ENCODE assay signal across 26 cellular contexts in genomic region chr5:9534881-9535517, GRCh38. TPM values are rescaled to one million over a fixed set of nuclear protein-coding genes. Genes with fewer than 3 reads are reported as not detected.
A peak's percentile ranks its signal among the peaks of the same experiment; 100 is the strongest.
DNase-seq lines count a peak whose midpoint lies in the region; ATAC-seq, FAIRE-seq and TF ChIP-seq lines count a peak whose summit lies in the region.
"Had no signal": no experiment of that assay in that cellular context is flagged by ENCODE, and none has a peak within 500 bp of the region (broad histone marks: within the 10 kb centered on the region; RNA-seq: fewer than 3 reads in every experiment).

No MANE protein-coding gene starts in this region.

- H2AFZ ChIP-seq in keratinocyte (ENCODE audit: control insufficient read depth, low read length) (no peak overlapping the region), smooth muscle cell (ENCODE audit: low read depth) (no peak overlapping the region)

- FAIRE-seq in keratinocyte (lab: Jason Lieb, UNC) = peak; percentile 65

- BruUV-seq in MCF 10A (replicated peaks; lab: Mats Ljungman, UMichigan) = no TSS peak

- H3K9ac ChIP-seq in keratinocyte (ENCODE audit: control insufficient read depth, extremely low read depth, insufficient read depth, low read length) (no peak overlapping the region), smooth muscle cell (ENCODE audit: low read depth) (no peak overlapping the region)

- H3K36me3 Mint-ChIP-seq in MCF 10A (ENCODE audit: insufficient read depth, unreplicated experiment) = no peaks in the 10 kb centered on the region
- H3K36me3 Mint-ChIP-seq: stimulated activated memory B cell treated with anti-CD40 and anti-IgM and Interleukin-4, amounts not matched to agents 10 μg/mL and 1 μg/mL and 100 μg/mL, for 72 hours had no signal

- H3K4me1 ChIP-seq in breast epithelium (no peaks in the 10 kb centered on the region), keratinocyte (ENCODE audit: control insufficient read depth, extremely low read depth, insufficient read depth, low read length) (peaks cover 6% of the 10 kb centered on the region), body of pancreas (no peaks in the 10 kb centered on the region), smooth muscle cell (ENCODE audit: low read depth) (peaks cover 14% of the 10 kb centered on the region), psoas muscle (peaks cover 3% of the 10 kb centered on the region)
- H3K4me1 ChIP-seq: adrenal gland, left lung, testis had no signal

- H3K4me3 Mint-ChIP-seq in MCF 10A (ENCODE audit: unreplicated experiment) = no peak overlapping the region
- H3K4me3 Mint-ChIP-seq: activated CD8-positive, alpha-beta T cell treated with anti-CD3 and anti-CD28 coated beads for 36 hours; nephron progenitor cell; stimulated activated memory B cell treated with anti-CD40 and anti-IgM and Interleukin-4, amounts not matched to agents 10 μg/mL and 1 μg/mL and 100 μg/mL, for 72 hours had no signal

- H3K9me3 Mint-ChIP-seq in MCF 10A (ENCODE audit: unreplicated experiment) = no peaks in the 10 kb centered on the region
- H3K9me3 Mint-ChIP-seq: activated CD8-positive, alpha-beta T cell treated with anti-CD3 and anti-CD28 coated beads for 36 hours; nephron progenitor cell; stimulated activated memory B cell treated with anti-CD40 and anti-IgM and Interleukin-4, amounts not matched to agents 10 μg/mL and 1 μg/mL and 100 μg/mL, for 72 hours had no signal

- peak overlapping the region; percentile 35 for H3K4me2 ChIP-seq in keratinocyte (ENCODE audit: control insufficient read depth, extremely low read depth, insufficient read depth, low read depth, low read length)
- H3K4me2 ChIP-seq in smooth muscle cell = no peak overlapping the region

- H3K36me3 ChIP-seq in breast epithelium (no peaks in the 10 kb centered on the region), keratinocyte (ENCODE audit: control insufficient read depth in 2 of 2, extremely low read depth in 1 of 2, insufficient read depth in 2 of 2, low read length in 2 of 2) (no peaks in the 10 kb centered on the region), body of pancreas (replicated peaks in 1 of 2; ENCODE audit: insufficient read depth in 1 of 2, low read depth in 2 of 2) (no peaks in the 10 kb centered on the region), smooth muscle cell (ENCODE audit: low read depth) (no peaks in the 10 kb centered on the region), psoas muscle (ENCODE audit: insufficient read depth in 1 of 2, low read depth in 1 of 2) (no peaks in the 10 kb centered on the region)
- H3K36me3 ChIP-seq: adrenal gland, esophagus muscularis mucosa, left lung had no signal

- H3K27me3 ChIP-seq in breast epithelium (peaks cover 0 to 4% of the 10 kb centered on the region in 2 donors), keratinocyte (ENCODE audit: control insufficient read depth, extremely low read depth, insufficient read depth, low read length) (no peaks in the 10 kb centered on the region), body of pancreas (no peaks in the 10 kb centered on the region), smooth muscle cell (ENCODE audit: low read depth) (no peaks in the 10 kb centered on the region), psoas muscle (ENCODE audit: insufficient read depth in 3 of 3, low read length in 2 of 3) (no peaks in the 10 kb centered on the region)
- H3K27me3 ChIP-seq: adrenal gland, left lung, testis had no signal

- H3K27ac ChIP-seq in breast epithelium (peak overlapping the region; percentile 27 to 54), keratinocyte (ENCODE audit: control insufficient read depth, insufficient read depth, low read length) (no peak overlapping the region), body of pancreas (no peak overlapping the region), smooth muscle cell (ENCODE audit: low read depth) (no peak overlapping the region), psoas muscle (no peak overlapping the region)
- H3K27ac ChIP-seq: 22Rv1, adrenal gland, esophagus muscularis mucosa, left lung, testis had no signal

- H3K27me3 Mint-ChIP-seq in MCF 10A (ENCODE audit: insufficient read depth, unreplicated experiment) = no peaks in the 10 kb centered on the region
- H3K27me3 Mint-ChIP-seq: activated CD8-positive, alpha-beta T cell treated with anti-CD3 and anti-CD28 coated beads for 36 hours; stimulated activated memory B cell treated with anti-CD40 and anti-IgM and Interleukin-4, amounts not matched to agents 10 μg/mL and 1 μg/mL and 100 μg/mL, for 72 hours had no signal

- ATAC-seq in esophagus mucosa (peak; percentile 35), body of pancreas (no peak), GM18505 (IDR thresholded peaks at IDR 0.05; ENCODE audit: unreplicated experiment) (no peak), psoas muscle (no peak)
- ATAC-seq: activated CD8-positive, alpha-beta T cell treated with anti-CD3 and anti-CD28 coated beads for 36 hours; HCT116; left lung; stimulated activated memory B cell treated with anti-CD40 and anti-IgM and Interleukin-4, amounts not matched to agents 10 μg/mL and 1 μg/mL and 100 μg/mL, for 72 hours had no signal

- no peaks in the 10 kb centered on the region for H3K4me1 Mint-ChIP-seq in MCF 10A (ENCODE audit: insufficient read depth, unreplicated experiment)
- H3K4me1 Mint-ChIP-seq: stimulated activated memory B cell treated with anti-CD40 and anti-IgM and Interleukin-4, amounts not matched to agents 10 μg/mL and 1 μg/mL and 100 μg/mL, for 72 hours had no signal

- dilution Hi-C loops in keratinocyte (cut with MboI; ENCODE audit: extremely low pct_ligation_motif_present, low sequenced_read_pairs) = no loop called here

- DNase-seq in breast epithelium (ENCODE audit: low spot score in 2 of 2) = peak in 1 of 2 donors; percentile 56
- DNase-seq in MCF 10A (ENCODE audit: unreplicated experiment) = no peak
- no peak for DNase-seq in keratinocyte (ENCODE audit: low read depth, low spot score)
- DNase-seq in body of pancreas = no peak
- no peak for DNase-seq in smooth muscle cell (lab: John Stamatoyannopoulos, UW; ENCODE audit: unreplicated experiment)
- no peak for DNase-seq in psoas muscle
- DNase-seq: activated CD4-positive, CD25-positive, alpha-beta regulatory T cell; activated CD8-positive, alpha-beta T cell treated with anti-CD3 and anti-CD28 coated beads for 36 hours; activated gamma-delta T cell; adrenal gland; DMS79 treated with DMSO at 0.1 percent for 48 hours; effector memory CD4-positive, alpha-beta T cell; KBM-7; left lung; NCI-H1694 treated with DMSO at 0.1 percent for 48 hours; nephron progenitor cell; testis had no signal

- TF ChIP-seq POLR2A in breast epithelium (IDR thresholded peaks at IDR 0.05) (no peak), body of pancreas (IDR thresholded peaks at IDR 0.05) (no peak), GM18505 (IDR thresholded peaks at IDR 0.05; ENCODE audit: borderline replicate concordance, extremely low read depth, insufficient read depth, insufficient read length) (no peak)

- WGBS in body of pancreas, 2 donors = 89 to 92% methylated on average over 15 of the region's 15 CpGs
- 91% methylated on average over 15 of the region's 15 CpGs for WGBS in smooth muscle cell (ENCODE audit: low lambda C conversion rate)
- 62 to 73% (median 72%) methylated on average over 15 of the region's 15 CpGs for WGBS in psoas muscle, 3 donors

- no peaks in the 10 kb centered on the region for H3F3A ChIP-seq in smooth muscle cell (ENCODE audit: low read depth)

- no peaks in the 10 kb centered on the region for H3K79me2 ChIP-seq in keratinocyte (ENCODE audit: control insufficient read depth, insufficient read depth, low read length)
- peaks cover 75% of the 10 kb centered on the region for H3K79me2 ChIP-seq in smooth muscle cell (ENCODE audit: low read depth)

- no peaks in the 10 kb centered on the region for H3K9me1 ChIP-seq in keratinocyte (ENCODE audit: control insufficient read depth, extremely low read depth, insufficient read depth, low read length)

- CTCF ChIA-PET in MCF 10A (lab: Yijun Ruan, JAX) = interaction anchor here (0.6 to 1.6 kb wide), 4 partner anchors 9 to 599 kb away, joined by 3 to 10 read pairs (median 3); no protein-coding TSS in a partner anchor

- H3K27ac Mint-ChIP-seq in MCF 10A (ENCODE audit: low read depth, unreplicated experiment) = no peak overlapping the region
- H3K27ac Mint-ChIP-seq: activated CD8-positive, alpha-beta T cell treated with anti-CD3 and anti-CD28 coated beads for 36 hours; nephron progenitor cell; progenitor cell of endocrine pancreas; stimulated activated memory B cell treated with anti-CD40 and anti-IgM and Interleukin-4, amounts not matched to agents 10 μg/mL and 1 μg/mL and 100 μg/mL, for 72 hours had no signal

- H4K20me1 ChIP-seq in keratinocyte (ENCODE audit: control insufficient read depth, extremely low read depth, insufficient read depth, low read length) = no peaks in the 10 kb centered on the region
- H4K20me1 ChIP-seq in smooth muscle cell (ENCODE audit: low read depth) = peaks cover 40% of the 10 kb centered on the region

- peak overlapping the region in 1 of 3 donors; percentile 7 for H3K4me3 ChIP-seq in breast epithelium
- no peak overlapping the region for H3K4me3 ChIP-seq in keratinocyte (ENCODE audit: control insufficient read depth in 2 of 3, extremely low read depth in 1 of 3, insufficient read depth in 2 of 3, low read depth in 1 of 3, low read length in 3 of 3)
- no peak overlapping the region for H3K4me3 ChIP-seq in body of pancreas
- H3K4me3 ChIP-seq in smooth muscle cell = no peak overlapping the region
- H3K4me3 ChIP-seq in psoas muscle = no peak overlapping the region
- H3K4me3 ChIP-seq: adrenal gland, esophagus muscularis mucosa, left lung, skin epidermis, testis had no signal

- intact Hi-C loops in breast epithelium (cut with DNase I; ENCODE audit: low total_unique reads) (no loop called here), MCF 10A (cut with micrococcal nuclease) (no loop called here), body of pancreas (cut with DNase I) (no loop called here), psoas muscle (cut with DNase I) (no loop called here)

- POLR2A ChIA-PET in MCF 10A (lab: Yijun Ruan, JAX) = no interaction called here

- TF ChIP-seq CTCF in breast epithelium (IDR thresholded peaks at IDR 0.05) (no peak), MCF 10A (IDR thresholded peaks at IDR 0.05; ENCODE audit: unreplicated experiment) (no peak), keratinocyte (optimal IDR thresholded peaks at IDR 0.05 in 1 of 3, IDR thresholded peaks at IDR 0.05 in 1 of 3, conservative IDR thresholded peaks at IDR 0.05 in 1 of 3; ENCODE audit: extremely low read depth in 1 of 3, insufficient read depth in 2 of 3, low read length in 3 of 3) (no peak), body of pancreas (IDR thresholded peaks at IDR 0.05) (no peak), smooth muscle cell (IDR thresholded peaks at IDR 0.05; ENCODE audit: borderline replicate concordance, insufficient read depth, poor library complexity, severe bottlenecking) (no peak), psoas muscle (IDR thresholded peaks at IDR 0.05) (no peak)

- H3K9me3 ChIP-seq in breast epithelium (no peaks in the 10 kb centered on the region), keratinocyte (ENCODE audit: control insufficient read depth, low read depth, low read length) (no peaks in the 10 kb centered on the region), body of pancreas (no peaks in the 10 kb centered on the region), smooth muscle cell (replicated peaks; ENCODE audit: low read depth) (no peaks in the 10 kb centered on the region), psoas muscle (no peaks in the 10 kb centered on the region)
- H3K9me3 ChIP-seq: adrenal gland, esophagus muscularis mucosa, left lung, testis had no signal

RNA-seq across cellular contexts. Expression of gene SEMA5A, which starts 10.9 kb away (rescaled TPM):
- total RNA-seq in breast epithelium = 10 to 100 TPM in 2 of 3 donors, 1 to 10 TPM in 1; 3.0 to 35.4 (median 25.9) TPM
- 1.2 and 1.4 TPM in 2 replicates for total RNA-seq in MCF 10A (2022)
- total RNA-seq in esophagus mucosa = 5.5 TPM
- polyA plus RNA-seq in keratinocyte = 0.16 to 0.29 TPM (median 0.27 TPM) in 3 replicates
- polyA plus RNA-seq in keratinocyte (2011; ENCODE audit: low read depth) = 0.96 TPM
- 0.12 and 0.30 TPM in 2 replicates for polyA plus RNA-seq in keratinocyte (2011; cell fraction: cytosol; rRNA removed)
- polyA plus RNA-seq in keratinocyte (2011; cell fraction: nucleus; rRNA removed) = 0.37 and 0.38 TPM in 2 replicates
- polyA plus RNA-seq in keratinocyte (2012; ENCODE audit: low replicate concordance) = 0.22 and 0.32 TPM in 2 replicates
- 0.64 to 3.2 TPM (median 1.1 TPM) in 3 replicates for polyA minus RNA-seq in keratinocyte
- polyA minus RNA-seq in keratinocyte (2011; cell fraction: cytosol; rRNA and poly(A)+ RNA removed) = 2.1 TPM
- polyA minus RNA-seq in keratinocyte (2011; cell fraction: nucleus; rRNA and poly(A)+ RNA removed) = 0.42 and 1.1 TPM in 2 replicates
- 10 to 100 TPM in 1 of 2 donors, 1 to 10 TPM in 1; 3.4 to 40.2 TPM for total RNA-seq in body of pancreas
- 65.1 and 67.0 TPM in 2 replicates for total RNA-seq in smooth muscle cell
- 21.6 and 34.7 TPM in 2 replicates for polyA plus RNA-seq in smooth muscle cell
- 1 to 10 TPM in 3 of 4 donors, under 1 TPM in 1; 0.66 to 3.9 (median 1.3) TPM for total RNA-seq in psoas muscle
- under 1 TPM; 0.24 to 0.47 (median 0.34) TPM for polyA plus RNA-seq in psoas muscle
- total RNA-seq: activated CD8-positive, alpha-beta T cell treated with anti-CD3 and anti-CD28 coated beads for 36 hours; HT-29 had no signal

Comparison
In these comparisons a context has a peak if more than half of its experiments do, and no peak if none do; other contexts are left out.
1. H3K27ac ChIP-seq: peak in breast epithelium (2 of 2); none in keratinocyte (single experiment), body of pancreas (0 of 4), smooth muscle cell (single experiment) and psoas muscle (single experiment).